8 cellular contexts compared by ENCODE assay signal in the genomic region with DNA sequence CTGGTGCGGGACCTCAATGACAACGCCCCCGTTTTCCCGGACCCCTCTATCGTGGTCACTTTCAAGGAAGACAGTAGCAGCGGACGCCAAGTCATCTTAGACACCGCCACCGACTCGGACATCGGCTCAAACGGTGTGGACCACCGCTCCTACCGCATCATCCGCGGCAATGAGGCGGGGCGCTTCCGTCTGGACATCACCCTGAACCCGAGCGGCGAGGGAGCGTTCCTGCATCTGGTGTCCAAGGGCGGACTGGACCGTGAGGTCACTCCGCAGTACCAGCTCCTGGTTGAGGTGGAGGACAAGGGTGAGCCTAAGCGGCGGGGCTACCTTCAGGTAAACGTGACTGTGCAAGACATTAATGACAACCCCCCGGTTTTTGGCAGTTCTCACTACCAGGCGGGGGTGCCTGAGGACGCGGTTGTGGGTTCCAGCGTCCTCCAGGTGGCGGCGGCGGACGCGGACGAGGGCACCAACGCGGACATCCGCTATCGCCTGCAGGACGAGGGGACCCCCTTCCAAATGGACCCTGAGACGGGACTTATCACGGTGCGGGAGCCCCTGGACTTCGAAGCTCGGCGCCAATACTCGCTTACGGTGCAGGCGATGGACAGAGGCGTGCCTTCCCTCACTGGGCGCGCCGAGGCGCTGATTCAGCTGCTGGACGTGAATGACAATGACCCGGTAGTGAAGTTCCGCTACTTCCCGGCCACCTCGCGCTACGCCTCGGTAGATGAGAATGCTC. TPM values are rescaled to one million over a fixed set of nuclear protein-coding genes. Genes with fewer than 3 reads are reported as not detected.
DNase-seq lines count a peak whose midpoint lies in the region; ATAC-seq and TF ChIP-seq lines count a peak whose summit lies in the region.

No MANE protein-coding gene starts in this region.

- CTCF ChIA-PET in CD4-positive, alpha-beta T cell (lab: Charles Lee), result no interaction called here

- peaks cover 69% of the 10 kb centered on the region for H3K27me3 ChIP-seq in CD4-positive, alpha-beta T cell (ENCODE audit: control insufficient read depth, insufficient read depth, low read length)
- H3K27me3 ChIP-seq in HUES64 (ENCODE audit: insufficient read depth, low read length), result peaks cover 26% of the 10 kb centered on the region
- peaks cover 0 to 61% of the 10 kb centered on the region in 2 donors for H3K27me3 ChIP-seq in left lung
- peaks cover 0 to 41% (median 19%) of the 10 kb centered on the region in 3 donors for H3K27me3 ChIP-seq in stomach

- peak overlapping the region; percentile 87 for H3K4me3 ChIP-seq in HUES64 (ENCODE audit: low read length)
- peak overlapping the region; percentile 87 to 99 for H3K4me3 ChIP-seq in cardiac fibroblast (replicated peaks in 1 of 2; ENCODE audit: low read depth in 2 of 2, low read length in 2 of 2)
- peak overlapping the region; percentile 67 to 75 for H3K4me3 ChIP-seq in left lung
- H3K4me3 ChIP-seq in stomach, result peak overlapping the region; percentile 73 to 80 (median 79)

- H3K9me3 ChIP-seq in CD4-positive, alpha-beta T cell (ENCODE audit: control insufficient read depth, low read length), result no peaks in the 10 kb centered on the region
- no peaks in the 10 kb centered on the region for H3K9me3 ChIP-seq in HUES64 (ENCODE audit: insufficient read depth, low read depth, low read length)
- H3K9me3 ChIP-seq in left lung, result no peaks in the 10 kb centered on the region
- H3K9me3 ChIP-seq in stomach, result no peaks in the 10 kb centered on the region

- no peak overlapping the region for H3K9ac ChIP-seq in HUES64 (ENCODE audit: low read depth, low read length)

- no peak for TF ChIP-seq CTCF in CD4-positive, alpha-beta T cell (IDR thresholded peaks at IDR 0.05)
- TF ChIP-seq CTCF in cardiac fibroblast (IDR thresholded peaks at IDR 0.05; ENCODE audit: low read depth, low read length), result peak; percentile 39
- TF ChIP-seq CTCF in left lung (IDR thresholded peaks at IDR 0.05), result no peak
- TF ChIP-seq CTCF in stomach (IDR thresholded peaks at IDR 0.05), result no peak

- H3K36me3 ChIP-seq in HUES64 (ENCODE audit: insufficient read depth, low read length) (peaks cover 4% of the 10 kb centered on the region; the same call in 1 of the 2 replicates), left lung (no peaks in the 10 kb centered on the region), stomach (no peaks in the 10 kb centered on the region)

- peaks cover 25% of the 10 kb centered on the region for H3K4me1 Mint-ChIP-seq in CD4-positive, alpha-beta T cell (ENCODE audit: low read depth)

- H3K27ac ChIP-seq in CD4-positive, alpha-beta T cell (ENCODE audit: low read depth, low read length), result no peak overlapping the region
- H3K27ac ChIP-seq in HUES64 (ENCODE audit: low read depth, low read length) (no peak overlapping the region), left lung (peak overlapping the region; percentile 35 to 94), stomach (peak overlapping the region; percentile 21 to 93 (median 85))

- H3K9me3 Mint-ChIP-seq in CD4-positive, alpha-beta T cell, result no peaks in the 10 kb centered on the region

- no peak overlapping the region for H3K27ac Mint-ChIP-seq in CD4-positive, alpha-beta T cell

- intact Hi-C loops in CD4-positive, alpha-beta T cell (cut with DNase I, micrococcal nuclease), result no loop called here
- intact Hi-C loops in left lung (cut with DNase I) (loop anchor here in 1 of 2 donors (10.0 kb wide), 1 partner anchor 428 kb away; no protein-coding TSS in a partner anchor), stomach (cut with DNase I; ENCODE audit: low total_unique reads) (no loop called here)

- peak overlapping the region; percentile 85 for H3K4me3 Mint-ChIP-seq in CD4-positive, alpha-beta T cell

- POLR2A ChIA-PET in CD4-positive, alpha-beta T cell (lab: Charles Lee), result no interaction called here

- no peak for ATAC-seq in CD4-positive, alpha-beta T cell (ENCODE audit: poor library complexity)
- ATAC-seq in left lung, result peak; percentile 2

- no peak for DNase-seq in CD4-positive, alpha-beta T cell
- peak; percentile 35 to 61 for DNase-seq in cardiac fibroblast (ENCODE audit: low read depth in 2 of 2)
- peak; percentile 33 to 74 for DNase-seq in left lung
- peak; percentile 34 for DNase-seq in stomach
- no peak for DNase-seq in epidermal melanocyte (ENCODE audit: insufficient read length, low spot score)
- no peak for DNase-seq in activated naive CD4-positive, alpha-beta T cell treated with anti-CD3 and anti-CD28 coated beads, Interleukin-2, amount 50 U/mL, for 16 hours
- no peak for DNase-seq in NCI-H1436 treated with DMSO at 0.1 percent for 48 hours (lab: John Stamatoyannopoulos, UW)

- no peaks in the 10 kb centered on the region for H3K36me3 Mint-ChIP-seq in CD4-positive, alpha-beta T cell (ENCODE audit: low read depth)

- no peak for TF ChIP-seq EP300 in stomach (IDR thresholded peaks at IDR 0.05)

- no peak for TF ChIP-seq POLR2A in stomach (IDR thresholded peaks at IDR 0.05)

- peaks cover 80% of the 10 kb centered on the region for H3K27me3 Mint-ChIP-seq in CD4-positive, alpha-beta T cell

- peaks cover 14% of the 10 kb centered on the region; the same call in 1 of the 2 replicates for H3K4me1 ChIP-seq in HUES64 (ENCODE audit: insufficient read depth, low read length)
- H3K4me1 ChIP-seq in left lung, result peaks cover 5 to 21% of the 10 kb centered on the region in 2 donors
- peaks cover 14 to 63% (median 46%) of the 10 kb centered on the region in 4 donors for H3K4me1 ChIP-seq in stomach

- 1% methylated on average over 67 of the region's 67 CpGs for WGBS in HUES64
- 1 to 2% (median 2%) methylated on average over 20 to 67 of the region's 67 CpGs for whole genome bisulfite sequencing in stomach, 5 donors

RNA-seq across cellular contexts. Expression of gene FAT4, which starts 2.2 kb away (rescaled TPM):
- not detected for total RNA-seq in CD4-positive, alpha-beta T cell
- 4.2 TPM for polyA plus RNA-seq in HUES64 (2013, experiment 1 of 2)
- 4.2 TPM for polyA plus RNA-seq in HUES64 (2013, experiment 2 of 2)
- total RNA-seq in left lung (10 to 100 TPM; 19.5 to 32.2 TPM), stomach (10 to 100 TPM in 2 of 5 donors, 1 to 10 TPM in 3; 6.7 to 76.7 (median 8.4) TPM)
- polyA plus RNA-seq in stomach, result under 1 TPM; 0.46 to 0.56 (median 0.50) TPM

Comparison
In these comparisons a context has a peak if more than half of its experiments do, and no peak if none do; other contexts are left out.
1. DNase-seq: peak in cardiac fibroblast (2 of 2), left lung (2 of 2) and stomach (single experiment); none in CD4-positive, alpha-beta T cell (0 of 10), epidermal melanocyte (single experiment), activated naive CD4-positive, alpha-beta T cell treated with anti-CD3 and anti-CD28 coated beads, Interleukin-2, amount 50 U/mL, for 16 hours (single experiment) and NCI-H1436 treated with DMSO at 0.1 percent for 48 hours (single experiment).
2. H3K27ac ChIP-seq: peak in left lung (2 of 2) and stomach (5 of 5); none in CD4-positive, alpha-beta T cell (single experiment) and HUES64 (single experiment).
3. RNA of gene FAT4, which starts 2.2 kb away (total RNA-seq): 19.5 to 32.2 TPM in left lung and 6.7 to 76.7 TPM in stomach; not detected in CD4-positive, alpha-beta T cell; every median in the first group is over 4 times any median in the second.
4. Peak in every context shown above with its lines, with median percentiles within 50 percentile points of each other: H3K4me3 ChIP-seq.